9 cellular contexts compared by ENCODE assay signal in the genomic region with DNA sequence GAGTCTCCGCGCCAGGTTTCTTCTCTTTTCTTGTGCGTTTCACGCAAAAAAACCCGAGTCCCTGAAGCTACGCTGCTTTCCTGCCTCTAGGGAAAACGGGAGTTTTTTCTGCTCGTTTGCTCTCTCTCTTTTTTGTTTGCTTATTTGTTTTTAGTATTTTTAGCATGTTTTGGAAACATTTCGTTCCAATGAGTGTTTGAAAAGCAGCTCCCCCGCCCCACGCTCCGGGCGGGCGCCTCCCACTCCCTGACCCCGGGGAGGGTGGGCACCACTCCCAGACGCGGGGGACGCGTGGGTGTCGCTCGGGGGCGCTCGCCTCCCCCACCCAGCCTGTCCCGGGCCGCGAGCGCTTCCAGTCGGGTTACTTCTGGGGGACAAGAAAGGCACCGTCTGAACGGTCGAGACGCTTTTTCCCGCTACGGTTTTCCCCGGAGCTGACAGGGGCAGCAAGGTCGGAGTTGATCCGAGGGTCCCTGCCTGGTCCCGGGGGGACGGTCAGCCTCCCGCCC. TPM values are rescaled to one million over a fixed set of nuclear protein-coding genes. Genes with fewer than 3 reads are reported as not detected.
A peak's percentile ranks its signal among the peaks of the same experiment; 100 is the strongest.
DNase-seq lines count a peak whose midpoint lies in the region; ATAC-seq and TF ChIP-seq lines count a peak whose summit lies in the region.
"Had no signal": no experiment of that assay in that cellular context is flagged by ENCODE, and none has a peak within 500 bp of the region (broad histone marks: within the 10 kb centered on the region; RNA-seq: fewer than 3 reads in every experiment).

No MANE protein-coding gene starts in this region.

- no peaks in the 10 kb centered on the region for H3K36me3 Mint-ChIP-seq in CD4-positive, CD25-positive, alpha-beta regulatory T cell
- H3K36me3 Mint-ChIP-seq in endodermal cell (ENCODE audit: low read depth): no peaks in the 10 kb centered on the region

- no peak for TF ChIP-seq POLR2A in uterus (IDR thresholded peaks at IDR 0.05)

- DNase-seq in CD4-positive, CD25-positive, alpha-beta regulatory T cell: no peak
- DNase-seq in NCI-H1694 treated with DMSO at 0.1 percent for 48 hours (lab: John Stamatoyannopoulos, UW) (peak; percentile 15), endodermal cell (peak; percentile 47), uterus (peak; percentile 87), DMS153 (lab: John Stamatoyannopoulos, UW) (no peak), OCI-LY7 (ENCODE audit: low spot score) (no peak)

- H3K4me1 Mint-ChIP-seq in CD4-positive, CD25-positive, alpha-beta regulatory T cell: peaks cover 0 to 17% (median 5%) of the 10 kb centered on the region in 4 donors
- H3K4me1 Mint-ChIP-seq in endodermal cell: peaks cover 1% of the 10 kb centered on the region

- no TSS peak for BruUV-seq in OCI-LY7 (replicated peaks; lab: Mats Ljungman, UMichigan)

- 6 to 7% methylated on average over 22 to 40 of the region's 40 CpGs for WGBS in endodermal cell (ENCODE audit: insufficient coverage in 1 of 2, insufficient read length in 1 of 2), 2 experiments

- ATAC-seq in CD4-positive, CD25-positive, alpha-beta regulatory T cell (ENCODE audit: low read depth in 2 of 2): no peak
- ATAC-seq in HG02870 (IDR thresholded peaks at IDR 0.05; ENCODE audit: unreplicated experiment): no peak

- no peaks in the 10 kb centered on the region for H3K9me3 ChIP-seq in CD4-positive, CD25-positive, alpha-beta regulatory T cell (ENCODE audit: control insufficient read depth in 2 of 2, low read length in 2 of 2)
- H3K9me3 ChIP-seq in endodermal cell (ENCODE audit: control insufficient read depth, low read length): no peaks in the 10 kb centered on the region
- H3K9me3 ChIP-seq in mononuclear cell (ENCODE audit: low read depth, low read length): no peaks in the 10 kb centered on the region
- H3K9me3 ChIP-seq in uterus: no peaks in the 10 kb centered on the region
- no peaks in the 10 kb centered on the region for H3K9me3 ChIP-seq in OCI-LY7 (ENCODE audit: low read length)

- TF ChIP-seq CTCF in endodermal cell (conservative IDR thresholded peaks at IDR 0.05) (peak; percentile 29), uterus (IDR thresholded peaks at IDR 0.05) (peak in 1 of 4 experiments; percentile 14), OCI-LY7 (conservative IDR thresholded peaks at IDR 0.05; ENCODE audit: low read length) (no peak)

- H3K36me3 ChIP-seq in CD4-positive, CD25-positive, alpha-beta regulatory T cell (ENCODE audit: control insufficient read depth, insufficient read depth, low read length): no peaks in the 10 kb centered on the region
- H3K36me3 ChIP-seq in endodermal cell (ENCODE audit: control insufficient read depth, insufficient read depth, low read length) (no peaks in the 10 kb centered on the region), uterus (no peaks in the 10 kb centered on the region), OCI-LY7 (ENCODE audit: insufficient read depth, low read length) (no peaks in the 10 kb centered on the region)

- intact Hi-C loops in uterus (cut with DNase I; ENCODE audit: low total_unique reads) (no loop called here), OCI-LY7 (cut with micrococcal nuclease; ENCODE audit: unreplicated experiment) (no loop called here)

- POLR2A ChIA-PET in OCI-LY7 (lab: Charles Lee): no interaction called here

- H3K27me3 Mint-ChIP-seq in CD4-positive, CD25-positive, alpha-beta regulatory T cell: peaks cover 53% of the 10 kb centered on the region
- peaks cover 76% of the 10 kb centered on the region for H3K27me3 Mint-ChIP-seq in endodermal cell (ENCODE audit: insufficient read depth)

- no peak overlapping the region for H2AFZ ChIP-seq in OCI-LY7 (ENCODE audit: low read length)

- H3K9me3 Mint-ChIP-seq in CD4-positive, CD25-positive, alpha-beta regulatory T cell: peaks cover 0 to 4% (median 0%) of the 10 kb centered on the region in 7 donors
- peaks cover 4% of the 10 kb centered on the region for H3K9me3 Mint-ChIP-seq in endodermal cell

- H4K20me1 ChIP-seq in OCI-LY7 (ENCODE audit: insufficient read depth, low read length): no peaks in the 10 kb centered on the region

- H3K9me2 ChIP-seq in OCI-LY7 (ENCODE audit: insufficient read depth, low read length): no peaks in the 10 kb centered on the region

- CTCF ChIA-PET in OCI-LY7 (lab: Charles Lee; ENCODE audit: unreplicated experiment): no interaction called here

- H3K9ac ChIP-seq in endodermal cell (ENCODE audit: extremely low read depth, low read length, poor library complexity, severe bottlenecking): no peak overlapping the region
- H3K9ac ChIP-seq: KMS-11 had no signal

- no peak overlapping the region for H3K4me2 ChIP-seq in OCI-LY7 (ENCODE audit: low read length)
- H3K4me2 ChIP-seq: KMS-11 had no signal

- H3K4me3 ChIP-seq in CD4-positive, CD25-positive, alpha-beta regulatory T cell (ENCODE audit: low read depth, low read length): no peak overlapping the region
- H3K4me3 ChIP-seq in endodermal cell (ENCODE audit: low read length): peak overlapping the region; percentile 77
- H3K4me3 ChIP-seq in mononuclear cell (ENCODE audit: low read length): peak overlapping the region; percentile 15
- H3K4me3 ChIP-seq in uterus: peak overlapping the region; percentile 70 to 76
- H3K4me3 ChIP-seq in OCI-LY7 (ENCODE audit: low read depth, low read length, poor library complexity, severe bottlenecking): no peak overlapping the region

- H3K27ac ChIP-seq in CD4-positive, CD25-positive, alpha-beta regulatory T cell (ENCODE audit: insufficient read depth, low read length, poor library complexity, severe bottlenecking): no peak overlapping the region
- H3K27ac ChIP-seq in endodermal cell (ENCODE audit: low read depth, low read length): no peak overlapping the region
- peak overlapping the region; percentile 87 to 93 for H3K27ac ChIP-seq in uterus
- H3K27ac ChIP-seq in OCI-LY7 (ENCODE audit: low read depth, low read length, poor library complexity, severe bottlenecking): no peak overlapping the region
- H3K27ac ChIP-seq: KMS-11 had no signal

- H3K27ac Mint-ChIP-seq in CD4-positive, CD25-positive, alpha-beta regulatory T cell: no peak overlapping the region
- no peak overlapping the region for H3K27ac Mint-ChIP-seq in endodermal cell

- H3K4me3 Mint-ChIP-seq in CD4-positive, CD25-positive, alpha-beta regulatory T cell: peak overlapping the region in 3 of 4 donors; percentile 41 to 65 (median 60)
- peak overlapping the region; percentile 50 for H3K4me3 Mint-ChIP-seq in endodermal cell

- peaks cover 7% of the 10 kb centered on the region for H3K27me3 ChIP-seq in CD4-positive, CD25-positive, alpha-beta regulatory T cell (ENCODE audit: control insufficient read depth, insufficient read depth, low read length)
- peaks cover 56% of the 10 kb centered on the region for H3K27me3 ChIP-seq in endodermal cell (ENCODE audit: control insufficient read depth, insufficient read depth, low read length, poor library complexity, severe bottlenecking)
- H3K27me3 ChIP-seq in mononuclear cell (ENCODE audit: insufficient read depth, low read length): peaks cover 59% of the 10 kb centered on the region
- no peaks in the 10 kb centered on the region for H3K27me3 ChIP-seq in uterus

- peaks cover 21% of the 10 kb centered on the region for H3K4me1 ChIP-seq in CD4-positive, CD25-positive, alpha-beta regulatory T cell (ENCODE audit: control insufficient read depth, insufficient read depth, low read length, poor library complexity, severe bottlenecking)
- H3K4me1 ChIP-seq in endodermal cell (ENCODE audit: control insufficient read depth, insufficient read depth, low read length) (no peaks in the 10 kb centered on the region), mononuclear cell (ENCODE audit: insufficient read depth, low read length) (peaks cover 16% of the 10 kb centered on the region), uterus (no peaks in the 10 kb centered on the region), OCI-LY7 (ENCODE audit: insufficient read depth, low read length, poor library complexity, severe bottlenecking) (no peaks in the 10 kb centered on the region)

- no peaks in the 10 kb centered on the region for H3K79me2 ChIP-seq in OCI-LY7 (ENCODE audit: insufficient read depth, low read depth, low read length)

RNA-seq across cellular contexts. Expression of a gene that starts 0.4 kb away (rescaled TPM):
- 1.3 TPM for total RNA-seq in CD4-positive, CD25-positive, alpha-beta regulatory T cell
- 1 to 10 TPM in 2 of 4 donors, under 1 TPM in 2; 0.52 to 1.3 (median 0.98) TPM for polyA plus RNA-seq in CD4-positive, CD25-positive, alpha-beta regulatory T cell
- total RNA-seq in endodermal cell (10 to 100 TPM in 1 of 2 donors, 1 to 10 TPM in 1; 6.8 to 12.5 TPM), mononuclear cell (0.42 TPM), uterus (100 to 1,000 TPM in 1 of 4 donors, 10 to 100 TPM in 2, 1 to 10 TPM in 1; 8.5 to 102 (median 38.1) TPM), OCI-LY7 (2022) (not detected in 2 replicates)
- polyA plus RNA-seq in endodermal cell (2013, experiment 1 of 2): 28.4 TPM
- polyA plus RNA-seq in endodermal cell (2013, experiment 2 of 2): 25.9 TPM
- total RNA-seq in OCI-LY7 (2014; rRNA removed; shearing (Covaris generic)): 1.4 TPM in 1 of 2 replicates, not detected in the other

Comparison
In these comparisons a context has a peak if more than half of its experiments do, and no peak if none do; other contexts are left out.
1. DNase-seq: peak in NCI-H1694 treated with DMSO at 0.1 percent for 48 hours (single experiment), endodermal cell (single experiment) and uterus (2 of 2); none in CD4-positive, CD25-positive, alpha-beta regulatory T cell (0 of 3), DMS153 (single experiment) and OCI-LY7 (single experiment).
2. H3K27ac ChIP-seq: peak in uterus (2 of 2); none in CD4-positive, CD25-positive, alpha-beta regulatory T cell (single experiment), endodermal cell (single experiment) and OCI-LY7 (single experiment).
3. H3K4me3 ChIP-seq: peak in endodermal cell (single experiment), mononuclear cell (single experiment) and uterus (2 of 2); none in CD4-positive, CD25-positive, alpha-beta regulatory T cell (single experiment) and OCI-LY7 (single experiment).